In the genomic region with DNA sequence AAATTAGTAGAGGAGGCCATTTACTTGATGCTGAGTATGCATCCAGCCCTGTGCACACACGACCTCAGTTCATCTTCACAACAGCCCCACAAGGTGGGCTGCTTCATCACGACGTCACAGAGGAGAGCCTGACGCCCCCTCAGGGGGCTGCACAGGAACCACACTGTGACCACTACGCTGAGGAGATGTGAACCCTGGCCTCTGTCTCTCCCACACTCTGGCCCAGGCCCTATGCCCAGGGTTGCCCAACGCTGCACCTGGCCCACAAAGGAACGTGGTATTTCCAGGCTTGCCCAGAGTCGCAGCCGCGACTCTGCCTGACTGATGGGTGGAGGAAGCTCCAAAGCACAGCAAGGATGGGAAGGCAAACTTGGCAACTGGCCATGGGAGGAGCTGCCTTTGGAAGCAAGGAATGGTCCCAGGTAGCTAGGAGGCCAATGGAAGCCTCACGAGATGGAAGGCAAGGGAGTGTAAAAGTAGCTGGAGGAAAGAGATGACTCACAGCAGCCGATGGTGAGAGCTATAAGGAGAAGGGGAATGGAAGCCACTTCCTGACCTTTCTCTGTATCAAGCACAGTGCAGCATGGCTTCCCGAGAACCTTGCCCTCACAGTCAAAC, we compare ENCODE assay signal across 15 cellular contexts.
DNase-seq lines count a peak whose midpoint lies in the region; ATAC-seq and TF ChIP-seq lines count a peak whose summit lies in the region.
"Had no signal": no experiment of that assay in that cellular context is flagged by ENCODE, and none has a peak within 500 bp of the region (broad histone marks: within the 10 kb centered on the region; RNA-seq: fewer than 3 reads in every experiment).

No MANE protein-coding gene starts in this region.

- no peak for TF ChIP-seq CTCF in esophagus muscularis mucosa (IDR thresholded peaks at IDR 0.05)

- H3K36me3 ChIP-seq in esophagus muscularis mucosa: peaks cover 0 to 8% (median 0%) of the 10 kb centered on the region in 4 donors
- H3K36me3 ChIP-seq: SJCRH30 had no signal

- H3K4me3 ChIP-seq in esophagus muscularis mucosa: no peak overlapping the region
- H3K4me3 ChIP-seq: GM23338, SJCRH30 had no signal

- no peak for ATAC-seq in Right ventricle myocardium inferior
- ATAC-seq: GM23338 had no signal

- TF ChIP-seq POLR2A in esophagus muscularis mucosa (IDR thresholded peaks at IDR 0.05; ENCODE audit: low read depth): no peak

- DNase-seq in A172 (ENCODE audit: low spot score) (peak; percentile 14), ELR (ENCODE audit: low read depth) (peak; percentile 40), RPMI7951 (ENCODE audit: low read depth) (peak; percentile 64), esophagus muscularis mucosa (ENCODE audit: extremely low spot score) (peak; percentile 70), ACHN (no peak), NCI-H1092 (lab: John Stamatoyannopoulos, UW) (no peak), LoVo (ENCODE audit: low spot score) (no peak), Right ventricle myocardium inferior (ENCODE audit: missing footprints) (no peak)
- DNase-seq: COR-L47, Karpas-422, NCI-H187, NCI-H226, NCI-H526, SJCRH30 had no signal

- intact Hi-C loops in esophagus muscularis mucosa (cut with DNase I): no loop called here
- intact Hi-C loops in Right ventricle myocardium inferior (cut with DNase I): loop anchor here (10.0 kb wide), 1 partner anchor 48 kb away; no protein-coding TSS in a partner anchor

- no peaks in the 10 kb centered on the region for H3K9me3 ChIP-seq in esophagus muscularis mucosa
- H3K9me3 ChIP-seq: SJCRH30 had no signal

- H3K4me1 ChIP-seq in esophagus muscularis mucosa: peaks cover 3 to 13% (median 10%) of the 10 kb centered on the region in 4 donors
- H3K4me1 ChIP-seq: SJCRH30 had no signal

- WGBS in esophagus muscularis mucosa: 92% methylated on average over 13 of the region's 13 CpGs

- in situ Hi-C loops in ACHN (cut with HindIII; ENCODE audit: low pct_ligation_motif_present, low pct_unique_long_range_greater_than_20kb, low sequenced_read_pairs): no loop called here

- TF ChIP-seq EP300 in esophagus muscularis mucosa (IDR thresholded peaks at IDR 0.05): no peak

- no peaks in the 10 kb centered on the region for H3K27me3 ChIP-seq in esophagus muscularis mucosa
- H3K27me3 ChIP-seq: SJCRH30 had no signal

- no peak overlapping the region for H3K27ac ChIP-seq in esophagus muscularis mucosa (replicated peaks in 1 of 4)
- H3K27ac ChIP-seq: SJCRH30 had no signal

Comparison
In these comparisons a context has a peak if more than half of its experiments do, and no peak if none do; other contexts are left out.
1. DNase-seq: peak in A172 (single experiment), ELR (single experiment), RPMI7951 (single experiment) and esophagus muscularis mucosa (single experiment); none in ACHN (single experiment), NCI-H1092 (single experiment), LoVo (single experiment) and Right ventricle myocardium inferior (single experiment).